Comparison of ENCODE assay signal across 8 cellular contexts in the genomic region with DNA sequence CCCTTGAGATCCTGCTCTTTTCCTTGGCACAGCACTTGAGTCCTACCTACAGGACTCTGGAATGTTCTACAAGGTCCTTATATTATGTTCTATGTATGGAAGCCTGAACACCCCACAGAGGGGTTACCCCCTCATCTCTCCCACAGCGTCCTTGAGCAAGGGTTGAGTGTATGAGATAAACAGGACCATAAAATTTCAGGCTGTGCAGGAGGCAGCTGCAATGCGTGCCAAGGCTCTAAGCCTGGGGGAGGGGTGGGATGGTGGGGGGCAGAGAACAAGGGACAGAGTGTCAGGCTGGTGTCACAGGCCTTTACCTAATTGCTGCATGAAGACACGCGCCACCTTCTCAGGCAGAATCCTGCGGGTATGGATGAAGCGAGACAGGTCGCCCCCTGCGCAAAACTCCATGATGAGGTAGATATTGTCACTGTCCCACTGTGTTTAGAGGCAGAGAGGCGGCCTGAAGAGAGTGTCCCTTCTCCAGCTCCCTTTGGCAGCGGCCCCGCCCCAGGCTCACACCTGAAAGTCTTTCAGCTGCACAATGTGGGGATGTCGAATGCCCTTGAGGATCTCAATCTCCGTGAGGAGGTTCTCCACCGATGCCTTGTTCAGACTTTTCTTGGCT. TPM values are rescaled to one million over a fixed set of nuclear protein-coding genes. Genes with fewer than 3 reads are reported as not detected.
DNase-seq lines count a peak whose midpoint lies in the region; ATAC-seq and TF ChIP-seq lines count a peak whose summit lies in the region.

No MANE protein-coding gene starts in this region.

- peak overlapping the region; percentile 81 to 93 (median 89) for H3K9ac ChIP-seq in BLaER1 treated with 17β-estradiol and CSF1 and Interleukin-3, amounts not matched to agents 10 nM and 100 nM
- H3K9ac ChIP-seq in Loucy (ENCODE audit: low read depth, low read length, poor library complexity, severe bottlenecking), result peak overlapping the region; percentile 92

- H3K9me3 ChIP-seq in BLaER1 treated with 17β-estradiol and CSF1 and Interleukin-3, amounts not matched to agents 10 nM and 100 nM (replicated peaks in 1 of 11), result no peaks in the 10 kb centered on the region
- no peaks in the 10 kb centered on the region for H3K9me3 ChIP-seq in Loucy (ENCODE audit: insufficient read depth, low read depth, low read length)

- H3K4me3 Mint-ChIP-seq in nephron progenitor cell, result peak overlapping the region; percentile 90

- H3K36me3 ChIP-seq in BLaER1 treated with 17β-estradiol and CSF1 and Interleukin-3, amounts not matched to agents 10 nM and 100 nM, result peaks cover 17 to 68% (median 38%) of the 10 kb centered on the region in 11 experiments; a peak in 20 of 22 replicates
- H3K36me3 ChIP-seq in Loucy (ENCODE audit: insufficient read depth, low read length), result peaks cover 3% of the 10 kb centered on the region; the same call in 1 of the 2 replicates

- intact Hi-C loops in dorsolateral prefrontal cortex (cut with DNase I), result loop anchor here (2.0 to 5.0 kb wide), 6 partner anchors 31 to 110 kb away; partner anchors contain the start of genes CSK (in 2 of the 2), COX5A (in 1 of the 2), FAM219B (in 1 of the 2) and SCAMP2 (in 1 of the 2)

- DNase-seq in dorsolateral prefrontal cortex, result peak in 1 of 10 donors; percentile 32
- DNase-seq in nephron progenitor cell, result no peak
- no peak for DNase-seq in hepatic stellate cell (ENCODE audit: low spot score)
- no peak for DNase-seq in KG1 (lab: John Stamatoyannopoulos, UW)

- ATAC-seq in GM21515 (IDR thresholded peaks at IDR 0.05; ENCODE audit: unreplicated experiment), result no peak
- no peak for ATAC-seq in GM18511 (IDR thresholded peaks at IDR 0.05; ENCODE audit: unreplicated experiment)

- H3K9me2 ChIP-seq in Loucy (replicated peaks; ENCODE audit: low read depth, low read length), result no peaks in the 10 kb centered on the region

- H3F3A ChIP-seq in Loucy (ENCODE audit: low read depth), result no peaks in the 10 kb centered on the region; the same call in 1 of the 2 replicates

- H3K4me1 ChIP-seq in BLaER1 treated with 17β-estradiol and CSF1 and Interleukin-3, amounts not matched to agents 10 nM and 100 nM, result peaks cover 74 to 86% (median 83%) of the 10 kb centered on the region in 10 experiments
- H3K4me1 ChIP-seq in Loucy (ENCODE audit: insufficient read depth, low read length, poor library complexity, severe bottlenecking), result peaks cover 40% of the 10 kb centered on the region

- peak overlapping the region in 8 of 11 experiments; percentile 89 to 99 (median 93); a peak in 8 of 22 replicates for H3K27ac ChIP-seq in BLaER1 treated with 17β-estradiol and CSF1 and Interleukin-3, amounts not matched to agents 10 nM and 100 nM
- peak overlapping the region in 49 of 59 donors; percentile 17 to 97 (median 91) for H3K27ac ChIP-seq in dorsolateral prefrontal cortex

- H3K79me2 ChIP-seq in Loucy (ENCODE audit: insufficient read depth, low read length), result peaks cover 21% of the 10 kb centered on the region

- H3K4me3 ChIP-seq in BLaER1 treated with 17β-estradiol and CSF1 and Interleukin-3, amounts not matched to agents 10 nM and 100 nM, result peak overlapping the region; percentile 76 to 94 (median 82)
- peak overlapping the region; percentile 94 for H3K4me3 ChIP-seq in Loucy (ENCODE audit: low read length, poor library complexity, severe bottlenecking)
- peak overlapping the region in 58 of 59 donors; percentile 72 to 98 (median 93) for H3K4me3 ChIP-seq in dorsolateral prefrontal cortex

- H3K27me3 Mint-ChIP-seq in nephron progenitor cell (ENCODE audit: low read depth, poor library complexity), result no peaks in the 10 kb centered on the region

- H3K36me3 Mint-ChIP-seq in nephron progenitor cell (ENCODE audit: low read depth), result peaks cover 10% of the 10 kb centered on the region

- peak overlapping the region; percentile 85 to 99 (median 94) for H3K4me2 ChIP-seq in BLaER1 treated with 17β-estradiol and CSF1 and Interleukin-3, amounts not matched to agents 10 nM and 100 nM
- H3K4me2 ChIP-seq in Loucy (ENCODE audit: low read depth, low read length, poor library complexity, severe bottlenecking), result peak overlapping the region; percentile 85

- peaks cover 54% of the 10 kb centered on the region for H3K4me1 Mint-ChIP-seq in nephron progenitor cell

- H2AFZ ChIP-seq in Loucy (ENCODE audit: low read length), result no peak overlapping the region

- no peak overlapping the region for H3K27ac Mint-ChIP-seq in nephron progenitor cell

- H3K9me3 Mint-ChIP-seq in nephron progenitor cell, result no peaks in the 10 kb centered on the region

- H3K27me3 ChIP-seq in BLaER1 treated with 17β-estradiol and CSF1 and Interleukin-3, amounts not matched to agents 10 nM and 100 nM, result no peaks in the 10 kb centered on the region
- no peaks in the 10 kb centered on the region for H3K27me3 ChIP-seq in Loucy (ENCODE audit: insufficient read depth, low read length, poor library complexity, severe bottlenecking)
- no peaks in the 10 kb centered on the region for H3K27me3 ChIP-seq in dorsolateral prefrontal cortex

- H4K20me1 ChIP-seq in BLaER1 treated with 17β-estradiol and CSF1 and Interleukin-3, amounts not matched to agents 10 nM and 100 nM, result peaks cover 0 to 52% (median 13%) of the 10 kb centered on the region in 11 experiments; a peak in 12 of 22 replicates
- peaks cover 3% of the 10 kb centered on the region for H4K20me1 ChIP-seq in Loucy (ENCODE audit: insufficient read depth, low read length, poor library complexity, severe bottlenecking)

- no peak for TF ChIP-seq CTCF in Loucy (conservative IDR thresholded peaks at IDR 0.05; ENCODE audit: low read length)
- TF ChIP-seq CTCF in dorsolateral prefrontal cortex (IDR thresholded peaks at IDR 0.05 in 54 of 56, conservative IDR thresholded peaks at IDR 0.05 in 2 of 56; ENCODE audit: low read depth in 1 of 56, partially characterized antibody in 56 of 56), result no peak
- no peak for TF ChIP-seq CTCF in nephron progenitor cell (IDR thresholded peaks at IDR 0.05)

RNA-seq across cellular contexts. Expression of gene ULK3, which starts 1.1 kb away (rescaled TPM):
- 100 to 1,000 TPM in 15 of 120 experiments, 10 to 100 TPM in 105; 55.0 to 133 (median 84.0) TPM for total RNA-seq in dorsolateral prefrontal cortex

RNA-seq across cellular contexts. Expression of gene CPLX3, which starts 15.4 kb away (rescaled TPM):
- total RNA-seq in dorsolateral prefrontal cortex, result 10 to 100 TPM in 1 of 120 experiments, 1 to 10 TPM in 118, not detected in 1; 1.1 to 12.4 (median 3.8) TPM

RNA-seq across cellular contexts. Expression of gene LMAN1L, which starts 29.2 kb away (rescaled TPM):
- 1 to 10 TPM in 104 of 120 experiments, under 1 TPM in 13, not detected in 3; 0.30 to 8.1 (median 2.0) TPM for total RNA-seq in dorsolateral prefrontal cortex

RNA-seq across cellular contexts. Expression of gene SCAMP2, which starts 31.3 kb away (rescaled TPM):
- total RNA-seq in dorsolateral prefrontal cortex, result 10 to 100 TPM; 19.5 to 74.6 (median 41.4) TPM

RNA-seq across cellular contexts. Expression of gene MPI, which starts 48.0 kb away (rescaled TPM):
- total RNA-seq in dorsolateral prefrontal cortex, result 10 to 100 TPM; 41.5 to 82.0 (median 64.4) TPM
